In the genomic region with DNA sequence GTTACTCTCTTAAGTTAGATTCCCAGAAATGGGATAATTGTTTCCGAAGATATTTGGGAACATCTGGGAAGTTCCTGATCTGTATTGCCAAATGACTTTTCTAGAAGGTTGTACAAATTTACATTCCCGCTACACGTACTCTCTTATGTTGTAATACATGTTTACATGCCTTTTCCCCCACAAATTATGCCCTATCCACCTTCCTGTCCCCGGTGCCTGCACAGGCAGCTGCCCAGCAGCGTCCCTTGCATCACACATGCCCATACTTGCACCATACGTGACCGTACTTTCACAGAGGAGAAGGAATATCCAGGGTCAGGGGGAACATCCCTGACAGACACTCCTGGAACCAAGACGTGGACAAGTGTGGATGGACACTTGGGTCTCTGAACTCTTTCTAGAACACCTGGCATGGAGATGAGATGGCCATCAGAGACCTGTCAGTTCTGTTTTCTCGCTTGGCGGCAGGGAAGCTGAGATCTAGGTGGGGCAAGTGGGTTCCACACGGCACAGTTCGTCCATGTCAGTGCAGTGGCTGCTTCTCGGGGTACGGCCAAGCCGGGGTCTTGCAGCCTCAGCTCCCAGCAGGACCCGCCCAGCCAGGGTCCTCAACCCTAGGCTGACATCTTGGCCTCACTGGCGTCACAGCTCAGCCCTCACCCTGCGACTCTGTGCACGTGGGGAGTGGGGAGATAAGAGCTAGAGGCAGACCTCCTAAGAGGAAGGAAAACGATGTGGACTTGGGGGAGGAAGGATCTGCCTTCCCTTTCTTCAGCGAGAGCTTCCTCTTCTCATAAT, we compare ENCODE assay signal across 14 cellular contexts. TPM values are rescaled to one million over a fixed set of nuclear protein-coding genes. Genes with fewer than 3 reads are reported as not detected.
DNase-seq lines count a peak whose midpoint lies in the region; ATAC-seq, FAIRE-seq and TF ChIP-seq lines count a peak whose summit lies in the region.
"Had no signal": no experiment of that assay in that cellular context is flagged by ENCODE, and none has a peak within 500 bp of the region (broad histone marks: within the 10 kb centered on the region; RNA-seq: fewer than 3 reads in every experiment).

No MANE protein-coding gene starts in this region.

- H3K9me3 Mint-ChIP-seq in CD14-positive monocyte, result peaks cover 0 to 12% (median 3%) of the 10 kb centered on the region in 7 donors
- H3K9me3 Mint-ChIP-seq in nephron progenitor cell, result peaks cover 4% of the 10 kb centered on the region
- H3K9me3 Mint-ChIP-seq: T-helper 2 cell treated with Interferon-gamma antibody and Interleukin-4, amounts not matched to agents 5 μg/mL and 100 μg/mL, for 36 hours had no signal

- H3K4me3 Mint-ChIP-seq in CD14-positive monocyte, result peak overlapping the region; percentile 24 to 64
- no peak overlapping the region for H3K4me3 Mint-ChIP-seq in nephron progenitor cell
- H3K4me3 Mint-ChIP-seq: T-helper 2 cell treated with Interferon-gamma antibody and Interleukin-4, amounts not matched to agents 5 μg/mL and 100 μg/mL, for 36 hours had no signal

- intact Hi-C loops in CD14-positive monocyte (cut with micrococcal nuclease) (no loop called here), mammary epithelial cell (cut with micrococcal nuclease) (no loop called here)

- peak overlapping the region; percentile 64 to 89 (median 86) for H3K27ac Mint-ChIP-seq in CD14-positive monocyte
- H3K27ac Mint-ChIP-seq in nephron progenitor cell, result peak overlapping the region; percentile 28
- H3K27ac Mint-ChIP-seq: T-helper 2 cell treated with Interferon-gamma antibody and Interleukin-4, amounts not matched to agents 5 μg/mL and 100 μg/mL, for 36 hours had no signal

- CTCF ChIA-PET in mammary epithelial cell (lab: Charles Lee; ENCODE audit: low non-redundant PET), result interaction anchor here (0.7 kb wide), 1 partner anchor 35 kb away, joined by 4 read pairs; no protein-coding TSS in a partner anchor

- no peaks in the 10 kb centered on the region for H3K79me2 ChIP-seq in mammary epithelial cell (ENCODE audit: insufficient read depth, low read length)

- peaks cover 3 to 9% (median 6%) of the 10 kb centered on the region in 3 donors for H3K27me3 Mint-ChIP-seq in CD14-positive monocyte (ENCODE audit: low read depth in 3 of 3)
- H3K27me3 Mint-ChIP-seq in nephron progenitor cell (ENCODE audit: low read depth, poor library complexity), result peaks cover 22% of the 10 kb centered on the region

- no peak overlapping the region for H3K4me3 ChIP-seq in mammary epithelial cell (replicated peaks in 1 of 3; ENCODE audit: insufficient read depth in 1 of 3, low read depth in 2 of 3, low read length in 3 of 3)
- no peak overlapping the region for H3K4me3 ChIP-seq in small intestine (ENCODE audit: low read depth in 1 of 2, low read length in 2 of 2)
- H3K4me3 ChIP-seq: thyroid gland had no signal

- no peak for FAIRE-seq in small intestine (lab: Jason Lieb, UNC)

- TF ChIP-seq CTCF in CD14-positive monocyte (IDR thresholded peaks at IDR 0.05) (no peak), mammary epithelial cell (conservative IDR thresholded peaks at IDR 0.05 in 1 of 2, IDR thresholded peaks at IDR 0.05 in 1 of 2; ENCODE audit: extremely low read depth in 1 of 2, insufficient read depth in 1 of 2, low read depth in 1 of 2, low read length in 2 of 2) (no peak), nephron progenitor cell (IDR thresholded peaks at IDR 0.05) (no peak)

- H3K4me1 Mint-ChIP-seq in CD14-positive monocyte (peaks cover 31% of the 10 kb centered on the region), nephron progenitor cell (no peaks in the 10 kb centered on the region)

- dilution Hi-C loops in mammary epithelial cell (cut with HindIII; ENCODE audit: low sequenced_read_pairs), result no loop called here

- no peak for ATAC-seq in GM18519 (IDR thresholded peaks at IDR 0.05; ENCODE audit: low FRiP score, unreplicated experiment)
- ATAC-seq: Panc1 had no signal

- H3K27ac ChIP-seq in mammary epithelial cell (ENCODE audit: insufficient read depth, low read depth, low read length) (no peak overlapping the region), small intestine (ENCODE audit: low read depth in 1 of 2, low read length in 1 of 2) (no peak overlapping the region)
- H3K27ac ChIP-seq: thyroid gland had no signal

- in situ Hi-C loops in mammary epithelial cell (cut with MboI; ENCODE audit: low sequenced_read_pairs in 2 of 2), result no loop called here

- peak overlapping the region; percentile 6 for H2AFZ ChIP-seq in mammary epithelial cell (ENCODE audit: low read depth, low read length)

- H4K20me1 ChIP-seq in mammary epithelial cell (ENCODE audit: insufficient read depth, low read length), result no peaks in the 10 kb centered on the region

- no TSS peak for BruUV-seq in mammary epithelial cell (replicated peaks; lab: Mats Ljungman, UMichigan)

- WGBS in mammary epithelial cell (ENCODE audit: low coverage, missing lambda C conversion rate), result 50% methylated on average over 16 of the region's 21 CpGs
- WGBS in small intestine, 3 donors, result 72 to 79% (median 73%) methylated on average over 21 of the region's 21 CpGs

- no peak for DNase-seq in CD14-positive monocyte (ENCODE audit: low spot score)
- peak; percentile 6 for DNase-seq in LHCN-M2 (ENCODE audit: low read depth)
- peak; percentile 73 for DNase-seq in mammary epithelial cell
- no peak for DNase-seq in nephron progenitor cell
- no peak for DNase-seq in NCI-H187 treated with DMSO at 0.1 percent for 48 hours (lab: John Stamatoyannopoulos, UW)
- no peak for DNase-seq in small intestine
- no peak for DNase-seq in D341Med (ENCODE audit: low spot score)
- DNase-seq: effector CD4-positive, alpha-beta T cell; NCI-H1092 treated with DMSO at 0.1 percent for 48 hours; NCI-H446 treated with DMSO at 0.1 percent for 48 hours; thyroid gland had no signal

- H3K4me1 ChIP-seq in mammary epithelial cell (ENCODE audit: insufficient read depth, low read length), result peaks cover 9% of the 10 kb centered on the region
- peaks cover 0 to 2% of the 10 kb centered on the region in 2 donors for H3K4me1 ChIP-seq in small intestine (ENCODE audit: control insufficient read depth in 2 of 2, insufficient read depth in 1 of 2, low read depth in 1 of 2, low read length in 1 of 2)
- H3K4me1 ChIP-seq: thyroid gland had no signal

- H3K36me3 Mint-ChIP-seq in CD14-positive monocyte (no peaks in the 10 kb centered on the region), nephron progenitor cell (ENCODE audit: low read depth) (no peaks in the 10 kb centered on the region)

- H3K9ac ChIP-seq in mammary epithelial cell (ENCODE audit: insufficient read depth, low read length), result no peak overlapping the region

- H3K4me2 ChIP-seq in mammary epithelial cell (ENCODE audit: insufficient read depth, low read depth, low read length), result peak overlapping the region; percentile 3

- H3K9me3 ChIP-seq in mammary epithelial cell (replicated peaks; ENCODE audit: insufficient read depth, low read length) (peaks cover 10% of the 10 kb centered on the region), small intestine (ENCODE audit: control insufficient read depth, low read depth) (no peaks in the 10 kb centered on the region)
- H3K9me3 ChIP-seq: thyroid gland had no signal

- H3K27me3 ChIP-seq in mammary epithelial cell (ENCODE audit: insufficient read depth, low read length), result no peaks in the 10 kb centered on the region
- H3K27me3 ChIP-seq in small intestine (ENCODE audit: control insufficient read depth in 2 of 2, insufficient read depth in 2 of 2, low read length in 2 of 2), result no peaks in the 10 kb centered on the region
- H3K27me3 ChIP-seq: thyroid gland had no signal

- H3K36me3 ChIP-seq in mammary epithelial cell (ENCODE audit: insufficient read depth, low read length) (no peaks in the 10 kb centered on the region), small intestine (ENCODE audit: control insufficient read depth in 2 of 2, insufficient read depth in 2 of 2, low read length in 2 of 2) (no peaks in the 10 kb centered on the region)
- H3K36me3 ChIP-seq: thyroid gland had no signal

RNA-seq across cellular contexts. Expression of gene KLF11, which starts 24.0 kb away (rescaled TPM):
- polyA plus RNA-seq in CD14-positive monocyte (10 to 100 TPM; 21.0 to 25.3 TPM), mammary epithelial cell (7.7 TPM), small intestine (1 to 10 TPM; 1.8 to 7.5 (median 4.9) TPM)
- total RNA-seq in LHCN-M2 (2014; rRNA removed) (3.1 and 3.3 TPM in 2 replicates), mammary epithelial cell (1 to 10 TPM; 5.9 to 7.8 TPM)
- 3.7 TPM for polyA plus RNA-seq in LHCN-M2 (2012)
- 36.0 TPM for polyA minus RNA-seq in mammary epithelial cell

Comparison
In these comparisons a context has a peak if more than half of its experiments do, and no peak if none do; other contexts are left out.
1. DNase-seq: peak in LHCN-M2 (single experiment) and mammary epithelial cell (single experiment); none in CD14-positive monocyte (single experiment), nephron progenitor cell (single experiment), NCI-H187 treated with DMSO at 0.1 percent for 48 hours (single experiment), small intestine (single experiment) and D341Med (single experiment).